1 cellular context compared by ENCODE assay signal in the genomic region with DNA sequence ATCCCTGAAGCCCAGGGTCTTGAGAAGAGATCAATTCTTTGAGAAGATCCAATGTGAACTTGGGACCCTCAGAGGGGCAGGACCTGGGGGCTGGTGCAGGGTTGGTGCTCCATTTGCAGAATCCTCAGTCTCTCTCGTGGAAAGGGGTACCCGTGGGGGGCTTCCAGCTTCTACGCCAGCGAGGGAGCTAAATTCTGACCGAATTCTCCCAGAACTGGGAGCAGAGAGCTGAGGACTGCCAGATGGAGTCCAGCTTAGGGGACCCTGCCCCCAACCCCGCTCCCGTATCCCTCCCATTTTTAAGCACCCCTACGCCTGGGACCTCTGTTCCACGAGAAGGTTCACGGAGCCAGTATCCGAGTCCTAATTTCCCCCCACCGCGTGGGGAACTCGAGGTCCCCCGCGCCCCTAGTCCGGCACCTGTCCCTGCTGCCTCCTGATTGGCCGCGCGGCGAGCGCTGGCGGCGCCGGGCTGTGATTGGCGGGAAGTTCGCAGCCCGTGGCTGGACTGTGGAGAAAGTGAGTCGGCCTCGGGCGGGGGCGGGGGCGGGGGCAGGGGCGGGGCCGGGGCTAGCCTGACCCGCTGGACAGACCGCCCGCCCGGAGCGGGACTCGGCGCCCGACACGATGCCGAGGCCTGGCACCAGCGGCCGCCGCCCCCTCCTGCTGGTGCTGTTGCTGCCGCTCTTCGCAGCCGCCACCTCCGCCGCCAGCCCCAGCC.
TF ChIP-seq lines count a peak whose summit lies in the region.

No MANE protein-coding gene starts in this region.

TF ChIP-seq in K562, 482 proteins besides CTCF, POLR2A, EP300 and RAD21 (continued from another document):
- TF ChIP-seq DMBX1 (CRISPR knock-in tag; IDR thresholded peaks at IDR 0.05; ENCODE audit: borderline replicate concordance) (peak; percentile 24; the same call in 1 of the 2 replicates), DACH1 (IDR thresholded peaks at IDR 0.05; ENCODE audit: partially characterized antibody) (no peak), ZNF668 (CRISPR knock-in tag; IDR thresholded peaks at IDR 0.05) (no peak)
